In the genomic region with DNA sequence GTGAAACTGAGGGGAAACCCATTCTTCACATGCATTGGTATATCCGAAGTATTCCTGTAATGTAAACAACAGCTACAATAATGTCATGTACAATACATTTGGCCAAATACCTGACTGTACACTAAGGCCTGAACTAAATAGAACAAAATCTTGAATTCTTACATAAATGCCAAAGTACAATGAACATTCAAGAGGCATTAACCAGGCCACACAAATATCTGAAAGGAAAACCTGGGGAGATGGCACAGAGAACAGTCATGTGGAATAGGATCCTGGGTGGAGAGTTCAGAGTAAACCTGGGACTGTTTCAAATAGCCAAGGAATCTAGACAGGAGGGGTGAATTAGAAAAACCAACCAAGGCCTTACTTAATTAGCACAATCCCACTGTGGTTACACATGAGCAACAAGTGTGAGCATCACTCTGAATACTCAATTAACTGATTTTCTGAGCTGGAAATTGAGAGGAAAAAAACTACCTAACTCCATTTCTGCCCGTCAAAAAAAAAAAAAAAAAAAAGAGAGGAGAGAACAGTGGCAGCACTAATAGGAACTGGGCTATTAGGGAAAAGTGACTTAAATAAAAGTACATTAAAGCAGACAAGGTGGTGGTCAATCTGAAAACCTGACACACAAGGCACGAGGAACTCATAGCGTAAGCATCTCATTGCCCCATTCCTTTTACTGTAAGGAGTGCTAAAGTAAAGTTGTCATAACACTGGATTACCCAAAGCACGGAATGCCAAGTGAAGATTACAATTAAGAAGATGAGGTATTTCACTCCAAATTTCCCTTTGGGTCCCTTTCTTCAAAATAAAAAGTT, we compare ENCODE assay signal across 9 cellular contexts. TPM values are rescaled to one million over a fixed set of nuclear protein-coding genes. Genes with fewer than 3 reads are reported as not detected.
DNase-seq lines count a peak whose midpoint lies in the region; ATAC-seq and TF ChIP-seq lines count a peak whose summit lies in the region.
"Had no signal": no experiment of that assay in that cellular context is flagged by ENCODE, and none has a peak within 500 bp of the region (broad histone marks: within the 10 kb centered on the region; RNA-seq: fewer than 3 reads in every experiment).

No MANE protein-coding gene starts in this region.

- ATAC-seq in T-cell (replicated peaks in 1 of 4) (no peak), GM21786 (IDR thresholded peaks at IDR 0.05; ENCODE audit: unreplicated experiment) (no peak), GM21360 (IDR thresholded peaks at IDR 0.05; ENCODE audit: unreplicated experiment) (no peak)

- no peaks in the 10 kb centered on the region for H3K9me3 ChIP-seq in DOHH2 (ENCODE audit: control insufficient read depth, insufficient read depth, low read length)
- no peaks in the 10 kb centered on the region for H3K9me3 ChIP-seq in esophagus muscularis mucosa

- no peak overlapping the region for H3K4me3 Mint-ChIP-seq in T-cell

- peaks cover 60 to 77% (median 65%) of the 10 kb centered on the region in 3 donors for H3K4me1 Mint-ChIP-seq in T-cell

- no peak for TF ChIP-seq EP300 in esophagus muscularis mucosa (IDR thresholded peaks at IDR 0.05)

- H3K27me3 ChIP-seq in DOHH2 (ENCODE audit: control insufficient read depth, low read length) = no peaks in the 10 kb centered on the region
- H3K27me3 ChIP-seq in esophagus muscularis mucosa = no peaks in the 10 kb centered on the region
- no peaks in the 10 kb centered on the region for H3K27me3 ChIP-seq in rectal smooth muscle tissue (ENCODE audit: control insufficient read depth, insufficient read depth, low read length)

- POLR2A ChIA-PET in T-cell (lab: Charles Lee) = interaction anchor here in 1 of 2 donors (0.6 to 1.4 kb wide), 2 partner anchors 8 to 9 kb away, joined by 5 to 9 read pairs; no protein-coding TSS in a partner anchor

- CTCF ChIA-PET in T-cell (lab: Charles Lee) = interaction anchor here (0.6 to 2.6 kb wide), 12 partner anchors 8 to 427 kb away, joined by 3 to 11 read pairs (median 4); a partner anchor contains a TSS

- H3K4me1 ChIP-seq in DOHH2 (ENCODE audit: control insufficient read depth, low read length) (peaks cover 100% of the 10 kb centered on the region), esophagus muscularis mucosa (peaks cover 50 to 80% (median 73%) of the 10 kb centered on the region in 4 donors), rectal smooth muscle tissue (ENCODE audit: control insufficient read depth, insufficient read depth, low read length) (peaks cover 26% of the 10 kb centered on the region)

- WGBS in esophagus muscularis mucosa = 54% methylated on average over 5 of the region's 5 CpGs

- H3K9ac ChIP-seq in rectal smooth muscle tissue (ENCODE audit: low read length) = no peak overlapping the region

- no peaks in the 10 kb centered on the region for H3K9me3 Mint-ChIP-seq in T-cell

- peaks cover 85% of the 10 kb centered on the region for H3F3A ChIP-seq in DOHH2 (ENCODE audit: control insufficient read depth, insufficient read depth)

- TF ChIP-seq CTCF in DOHH2 (IDR thresholded peaks at IDR 0.05; ENCODE audit: low read depth, low read length, poor library complexity, severe bottlenecking) = no peak
- no peak for TF ChIP-seq CTCF in esophagus muscularis mucosa (IDR thresholded peaks at IDR 0.05)

- H3K27me3 Mint-ChIP-seq in T-cell = no peaks in the 10 kb centered on the region

- peak overlapping the region; percentile 86 for H3K4me3 ChIP-seq in DOHH2 (ENCODE audit: low read length)
- no peak overlapping the region for H3K4me3 ChIP-seq in esophagus muscularis mucosa
- H3K4me3 ChIP-seq in rectal smooth muscle tissue (ENCODE audit: low read length) = no peak overlapping the region

- H3K4me2 ChIP-seq in DOHH2 (ENCODE audit: low read length) = peak overlapping the region; percentile 93

- H3K27ac ChIP-seq in DOHH2 (ENCODE audit: low read depth, low read length) (peak overlapping the region; percentile 86), esophagus muscularis mucosa (replicated peaks in 1 of 4) (peak overlapping the region; percentile 70 to 79 (median 76)), rectal smooth muscle tissue (ENCODE audit: low read depth, low read length) (peak overlapping the region; percentile 2)

- DNase-seq in T-cell = no peak
- DNase-seq in esophagus muscularis mucosa (ENCODE audit: extremely low spot score) = no peak
- DNase-seq in NCI-H2081 (lab: John Stamatoyannopoulos, UW) = no peak
- DNase-seq in NCI-H526 (lab: John Stamatoyannopoulos, UW) = no peak
- DNase-seq: activated T-cell treated with anti-CD3 and anti-CD28 coated beads, Interleukin-2, amount 50 U/mL, for 1 hour had no signal

- H3K36me3 ChIP-seq in DOHH2 (ENCODE audit: control insufficient read depth, low read length) = peaks cover 97% of the 10 kb centered on the region
- peaks cover 0 to 37% (median 28%) of the 10 kb centered on the region in 4 donors for H3K36me3 ChIP-seq in esophagus muscularis mucosa
- H3K36me3 ChIP-seq in rectal smooth muscle tissue (ENCODE audit: control insufficient read depth, insufficient read depth, low read length) = peaks cover 15% of the 10 kb centered on the region

- intact Hi-C loops in esophagus muscularis mucosa (cut with DNase I) = no loop called here

- peaks cover 67% of the 10 kb centered on the region for H4K20me1 ChIP-seq in DOHH2 (ENCODE audit: control insufficient read depth, insufficient read depth, low read depth, low read length)

- TF ChIP-seq POLR2A in esophagus muscularis mucosa (IDR thresholded peaks at IDR 0.05; ENCODE audit: low read depth) = no peak

- peaks cover 100% of the 10 kb centered on the region for H3K79me2 ChIP-seq in DOHH2 (ENCODE audit: control insufficient read depth, low read length)

- H3K36me3 Mint-ChIP-seq in T-cell = peaks cover 30% of the 10 kb centered on the region

- no peaks in the 10 kb centered on the region for H3K9me2 ChIP-seq in DOHH2 (replicated peaks; ENCODE audit: control insufficient read depth, low read length)

- peak overlapping the region; percentile 53 to 64 for H3K27ac Mint-ChIP-seq in T-cell

RNA-seq across cellular contexts. Expression of a gene that starts 10.9 kb away (rescaled TPM):
- total RNA-seq in T-cell (10 to 100 TPM; 53.6 to 68.9 (median 56.7) TPM), esophagus muscularis mucosa (10 to 100 TPM; 58.3 to 67.3 (median 63.9) TPM)

RNA-seq across cellular contexts. Expression of a gene that starts 11.1 kb away (rescaled TPM):
- total RNA-seq in T-cell (10 to 100 TPM in 3 of 5 donors, 1 to 10 TPM in 2; 7.3 to 15.0 (median 12.8) TPM), esophagus muscularis mucosa (1 to 10 TPM; 5.2 to 6.5 (median 6.0) TPM)

Comparison
In these comparisons a context has a peak if more than half of its experiments do, and no peak if none do; other contexts are left out.
1. H3K27ac ChIP-seq: peak in every context shown above with its lines; median percentile 86 in DOHH2; 76 in esophagus muscularis mucosa; 2 in rectal smooth muscle tissue.